Comparison of ENCODE assay signal across 9 cellular contexts in the genomic region with DNA sequence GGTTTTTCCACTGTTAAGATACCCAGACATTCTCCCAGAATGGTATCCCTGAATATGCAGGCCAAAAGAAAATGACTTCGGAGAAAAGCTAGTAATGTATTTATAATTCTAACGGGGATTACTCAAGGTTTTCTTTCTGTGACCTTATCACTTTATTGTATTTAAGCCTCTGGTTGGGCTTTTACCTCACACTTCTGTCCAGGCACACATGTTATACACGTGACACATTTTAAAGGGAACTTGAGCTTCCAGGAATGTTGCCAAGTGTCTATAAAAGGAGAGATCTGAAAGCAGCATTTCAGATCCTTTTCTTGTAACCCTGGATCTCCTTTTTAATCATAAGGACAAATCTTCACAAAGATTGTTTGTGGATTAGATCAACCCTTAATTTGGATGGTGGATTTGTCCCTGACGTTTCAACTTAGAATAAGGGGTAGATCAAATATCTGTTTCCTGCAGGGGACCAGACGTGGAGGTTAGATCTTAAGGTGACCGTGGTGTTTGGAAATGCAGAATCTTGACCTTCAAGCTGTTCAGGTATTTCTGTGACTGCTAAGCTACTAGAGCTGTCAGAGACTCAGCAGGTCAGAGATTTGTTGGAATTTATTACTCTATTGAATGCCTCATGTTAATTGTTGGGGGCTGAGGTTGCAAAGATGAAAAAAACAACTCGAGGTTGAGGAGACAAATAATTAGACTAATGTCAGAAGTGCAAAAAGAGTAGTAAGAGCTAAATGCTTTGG. TPM values are rescaled to one million over a fixed set of nuclear protein-coding genes. Genes with fewer than 3 reads are reported as not detected.
DNase-seq lines count a peak whose midpoint lies in the region; ATAC-seq and TF ChIP-seq lines count a peak whose summit lies in the region.
"Had no signal": no experiment of that assay in that cellular context is flagged by ENCODE, and none has a peak within 500 bp of the region (broad histone marks: within the 10 kb centered on the region; RNA-seq: fewer than 3 reads in every experiment).

No MANE protein-coding gene starts in this region.

- peak overlapping the region; percentile 82 for H3K27ac Mint-ChIP-seq in WTC11

- ATAC-seq in WTC11 = no peak
- ATAC-seq in gastroesophageal sphincter = no peak
- no peak for ATAC-seq in GM18517 (IDR thresholded peaks at IDR 0.05; ENCODE audit: unreplicated experiment)

- H3K9me3 Mint-ChIP-seq in WTC11 = no peaks in the 10 kb centered on the region

- WGBS in gastroesophageal sphincter (ENCODE audit: low coverage in 1 of 2), 2 donors = 12 to 15% methylated on average over 6 to 7 of the region's 7 CpGs

- H3K9ac ChIP-seq in HUES6 (ENCODE audit: low read length) = no peak overlapping the region
- peak overlapping the region; percentile 96 to 100 (median 100) for H3K9ac ChIP-seq in skeletal muscle tissue (ENCODE audit: low read depth in 1 of 3, low read length in 3 of 3)

- no peak for DNase-seq in WTC11 (ENCODE audit: low spot score)
- DNase-seq in NCI-H345 (lab: John Stamatoyannopoulos, UW) = no peak
- DNase-seq in stimulated activated CD4-positive, alpha-beta T cell treated with anti-CD3 and anti-CD28 coated beads, Interleukin-2, amount 100 ng/mL, for 48 hours = no peak

- H3K36me3 ChIP-seq in HUES6 (ENCODE audit: control insufficient read depth, insufficient read depth, low read length) (no peaks in the 10 kb centered on the region), gastroesophageal sphincter (no peaks in the 10 kb centered on the region), skeletal muscle tissue (ENCODE audit: control insufficient read depth in 3 of 3, insufficient read depth in 3 of 3, low read length in 3 of 3) (no peaks in the 10 kb centered on the region)

- no peaks in the 10 kb centered on the region for H3K27me3 ChIP-seq in HUES6 (ENCODE audit: control insufficient read depth, insufficient read depth, low read length)
- H3K27me3 ChIP-seq in gastroesophageal sphincter = no peaks in the 10 kb centered on the region
- H3K27me3 ChIP-seq in skeletal muscle tissue (ENCODE audit: control insufficient read depth in 3 of 3, insufficient read depth in 3 of 3, low read length in 3 of 3) = no peaks in the 10 kb centered on the region

- POLR2A ChIA-PET in WTC11 (lab: Charles Lee) = interaction anchor here (1.3 to 2.3 kb wide), 3 partner anchors 10 to 24 kb away, joined by 5 to 10 read pairs (median 7); no protein-coding TSS in a partner anchor

- H3K27me3 Mint-ChIP-seq in WTC11 (ENCODE audit: low read depth) = no peaks in the 10 kb centered on the region

- no peak for TF ChIP-seq EP300 in gastroesophageal sphincter (IDR thresholded peaks at IDR 0.05)

- H3K4me3 ChIP-seq in HUES6 (ENCODE audit: low read depth, low read length) (peak overlapping the region; percentile 98), gastroesophageal sphincter (peak overlapping the region; percentile 68 to 82), skeletal muscle tissue (ENCODE audit: low read length in 3 of 3) (peak overlapping the region; percentile 94 to 99 (median 94))

- H3K27ac ChIP-seq in C4-2B (peak overlapping the region; percentile 96), HUES6 (ENCODE audit: low read depth, low read length) (no peak overlapping the region), gastroesophageal sphincter (peak overlapping the region; percentile 85 to 99 (median 98)), skeletal muscle tissue (ENCODE audit: low read depth, low read length) (peak overlapping the region; percentile 99)
- H3K27ac ChIP-seq: KMS-11 had no signal

- H3K4me3 Mint-ChIP-seq in WTC11 = peak overlapping the region; percentile 84

- TF ChIP-seq CTCF in C4-2B (conservative IDR thresholded peaks at IDR 0.05) (no peak), WTC11 (IDR thresholded peaks at IDR 0.05) (no peak), gastroesophageal sphincter (IDR thresholded peaks at IDR 0.05) (no peak)

- H3K36me3 Mint-ChIP-seq in WTC11 = no peaks in the 10 kb centered on the region

- CTCF ChIA-PET in WTC11 (lab: Charles Lee) = interaction anchor here (0.8 to 7.1 kb wide), 12 partner anchors 10 to 315 kb away, joined by 3 to 74 read pairs (median 7); no protein-coding TSS in a partner anchor

- no peak for TF ChIP-seq POLR2A in gastroesophageal sphincter (IDR thresholded peaks at IDR 0.05)

- H3K9me3 ChIP-seq in HUES6 (ENCODE audit: control insufficient read depth, insufficient read depth, low read depth, low read length) = no peaks in the 10 kb centered on the region
- H3K9me3 ChIP-seq in gastroesophageal sphincter = no peaks in the 10 kb centered on the region
- H3K9me3 ChIP-seq in skeletal muscle tissue (ENCODE audit: control insufficient read depth in 3 of 3, low read length in 3 of 3) = no peaks in the 10 kb centered on the region

- peaks cover 64% of the 10 kb centered on the region for H3K4me1 Mint-ChIP-seq in WTC11

- H3K4me1 ChIP-seq in HUES6 (ENCODE audit: control insufficient read depth, insufficient read depth, low read length) (peaks cover 24% of the 10 kb centered on the region), gastroesophageal sphincter (peaks cover 2 to 73% (median 37%) of the 10 kb centered on the region in 3 donors), skeletal muscle tissue (ENCODE audit: control insufficient read depth in 3 of 3, insufficient read depth in 3 of 3, low read length in 3 of 3) (peaks cover 62 to 68% (median 65%) of the 10 kb centered on the region in 3 donors)

TF ChIP-seq in WTC11, 78 proteins besides CTCF, POLR2A, EP300 and RAD21:
- TF ChIP-seq, protein P1, sequence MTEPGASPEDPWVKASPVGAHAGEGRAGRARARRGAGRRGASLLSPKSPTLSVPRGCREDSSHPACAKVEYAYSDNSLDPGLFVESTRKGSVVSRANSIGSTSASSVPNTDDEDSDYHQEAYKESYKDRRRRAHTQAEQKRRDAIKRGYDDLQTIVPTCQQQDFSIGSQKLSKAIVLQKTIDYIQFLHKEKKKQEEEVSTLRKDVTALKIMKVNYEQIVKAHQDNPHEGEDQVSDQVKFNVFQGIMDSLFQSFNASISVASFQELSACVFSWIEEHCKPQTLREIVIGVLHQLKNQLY (CRISPR knock-in tag; IDR thresholded peaks at IDR 0.05) = no peak
- TF ChIP-seq MXD4 (CRISPR knock-in tag; IDR thresholded peaks at IDR 0.05; ENCODE audit: borderline replicate concordance) (no peak), ESRRA (CRISPR knock-in tag; IDR thresholded peaks at IDR 0.05; ENCODE audit: borderline replicate concordance) (no peak), FOXJ3 (CRISPR knock-in tag; IDR thresholded peaks at IDR 0.05; ENCODE audit: borderline replicate concordance) (no peak), JUN (CRISPR knock-in tag; IDR thresholded peaks at IDR 0.05) (no peak)
- TF ChIP-seq, protein P2, sequence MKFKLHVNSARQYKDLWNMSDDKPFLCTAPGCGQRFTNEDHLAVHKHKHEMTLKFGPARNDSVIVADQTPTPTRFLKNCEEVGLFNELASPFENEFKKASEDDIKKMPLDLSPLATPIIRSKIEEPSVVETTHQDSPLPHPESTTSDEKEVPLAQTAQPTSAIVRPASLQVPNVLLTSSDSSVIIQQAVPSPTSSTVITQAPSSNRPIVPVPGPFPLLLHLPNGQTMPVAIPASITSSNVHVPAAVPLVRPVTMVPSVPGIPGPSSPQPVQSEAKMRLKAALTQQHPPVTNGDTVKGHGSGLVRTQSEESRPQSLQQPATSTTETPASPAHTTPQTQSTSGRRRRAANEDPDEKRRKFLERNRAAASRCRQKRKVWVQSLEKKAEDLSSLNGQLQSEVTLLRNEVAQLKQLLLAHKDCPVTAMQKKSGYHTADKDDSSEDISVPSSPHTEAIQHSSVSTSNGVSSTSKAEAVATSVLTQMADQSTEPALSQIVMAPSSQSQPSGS (CRISPR knock-in tag; IDR thresholded peaks at IDR 0.05; ENCODE audit: borderline replicate concordance, low read depth) = no peak

RNA-seq across cellular contexts. Expression of a gene that starts 1.5 kb away (rescaled TPM):
- total RNA-seq in WTC11 (2021) = 22.5 to 25.4 TPM (median 24.2 TPM) in 3 replicates
- total RNA-seq in gastroesophageal sphincter = 10 to 100 TPM; 49.0 to 74.1 (median 60.4) TPM
- 13.6 TPM for total RNA-seq in skeletal muscle tissue

RNA-seq across cellular contexts. Expression of a gene that starts 42.0 kb away (rescaled TPM):
- total RNA-seq in WTC11 (2021) (38.6 to 47.7 TPM (median 39.3 TPM) in 3 replicates), gastroesophageal sphincter (under 1 TPM in 2 of 4 donors, not detected in 2; 0.12 to 0.40 TPM), skeletal muscle tissue (0.52 TPM)

Comparison
In these comparisons a context has a peak if more than half of its experiments do, and no peak if none do; other contexts are left out.
1. RNA of a gene that starts 42.0 kb away (total RNA-seq): 38.6 to 47.7 TPM in WTC11; 0.52 TPM in skeletal muscle tissue (single experiment) and 0.12 to 0.40 TPM in gastroesophageal sphincter; every median in the first group is over 10 times any median in the second.
2. Peak in every context shown above with its lines, with median percentiles within 50 percentile points of each other: H3K4me3 ChIP-seq.